Comparison of ENCODE assay signal across 7 cellular contexts in genomic region chr7:73225745-73226144, GRCh38.
A peak's percentile ranks its signal among the peaks of the same experiment; 100 is the strongest.
DNase-seq lines count a peak whose midpoint lies in the region; ATAC-seq and TF ChIP-seq lines count a peak whose summit lies in the region.
"Not testable (repeated sequence)": the region's sequence is repeated elsewhere in the genome, so short reads cannot be mapped to it uniquely, and the experiment has no call there.

No MANE protein-coding gene starts in this region.

- not testable (repeated sequence) for H3K9me3 Mint-ChIP-seq in activated CD4-positive, alpha-beta T cell treated with anti-CD3 and anti-CD28 coated beads, Interleukin-2, amount 10 ng/mL, durations not matched to agents 24 days and 14 days; endodermal cell

- WGBS in endodermal cell (ENCODE audit: insufficient coverage in 1 of 2, insufficient read length in 1 of 2), 2 experiments = 88% methylated on average over 12 of the region's 15 CpGs; no CpG with 5 or more reads in 1 of the 2 experiments

- not testable (repeated sequence) for TF ChIP-seq CTCF in coronary artery (IDR thresholded peaks at IDR 0.05); endodermal cell (conservative IDR thresholded peaks at IDR 0.05); neutrophil (IDR thresholded peaks at IDR 0.05)

- H3K27ac ChIP-seq in coronary artery; endodermal cell (ENCODE audit: low read depth, low read length): not testable (repeated sequence)
- H3K27ac ChIP-seq in neutrophil = peak overlapping the region; percentile 44

- ATAC-seq in left lobe of liver = not testable (repeated sequence)

- intact Hi-C loops in activated CD4-positive, alpha-beta T cell treated with anti-CD3 and anti-CD28 coated beads, Interleukin-2, amount 10 ng/mL, durations not matched to agents 24 days and 14 days (cut with micrococcal nuclease) = not testable (repeated sequence)

- not testable (repeated sequence) for H3K27me3 ChIP-seq in endodermal cell (ENCODE audit: control insufficient read depth, insufficient read depth, low read length, poor library complexity, severe bottlenecking); neutrophil

- H3K9ac ChIP-seq in endodermal cell (ENCODE audit: extremely low read depth, low read length, poor library complexity, severe bottlenecking) = not testable (repeated sequence)

- H3K36me3 Mint-ChIP-seq in activated CD4-positive, alpha-beta T cell treated with anti-CD3 and anti-CD28 coated beads, Interleukin-2, amount 10 ng/mL, durations not matched to agents 24 days and 14 days (ENCODE audit: low read depth); endodermal cell (ENCODE audit: low read depth): not testable (repeated sequence)

- H3K9me3 ChIP-seq in endodermal cell (ENCODE audit: control insufficient read depth, low read length); neutrophil: not testable (repeated sequence)

- not testable (repeated sequence) for H3K4me1 Mint-ChIP-seq in activated CD4-positive, alpha-beta T cell treated with anti-CD3 and anti-CD28 coated beads, Interleukin-2, amount 10 ng/mL, durations not matched to agents 24 days and 14 days; endodermal cell

- DNase-seq in Daoy (ENCODE audit: low read depth) (peak; percentile 0), coronary artery (ENCODE audit: low spot score) (peak; percentile 41), endodermal cell (peak; percentile 16), islet precursor cell (peak; percentile 12), left lobe of liver (ENCODE audit: low spot score) (peak; percentile 24)
- peak; percentile 35 for DNase-seq in activated CD4-positive, alpha-beta T cell treated with anti-CD3 and anti-CD28 coated beads, Interleukin-2, amount 10 ng/mL, durations not matched to agents 24 days and 14 days

- not testable (repeated sequence) for H3K27ac Mint-ChIP-seq in activated CD4-positive, alpha-beta T cell treated with anti-CD3 and anti-CD28 coated beads, Interleukin-2, amount 10 ng/mL, durations not matched to agents 24 days and 14 days; endodermal cell

- not testable (repeated sequence) for H3K36me3 ChIP-seq in endodermal cell (ENCODE audit: control insufficient read depth, insufficient read depth, low read length)
- peaks cover 28% of the 10 kb centered on the region for H3K36me3 ChIP-seq in neutrophil

- not testable (repeated sequence) for H3K27me3 Mint-ChIP-seq in activated CD4-positive, alpha-beta T cell treated with anti-CD3 and anti-CD28 coated beads, Interleukin-2, amount 10 ng/mL, durations not matched to agents 24 days and 14 days; endodermal cell (ENCODE audit: insufficient read depth)

- H3K4me3 ChIP-seq in coronary artery; endodermal cell (ENCODE audit: low read length); neutrophil (ENCODE audit: low read depth in 1 of 2, low read length in 1 of 2): not testable (repeated sequence)

- H3K4me3 Mint-ChIP-seq in activated CD4-positive, alpha-beta T cell treated with anti-CD3 and anti-CD28 coated beads, Interleukin-2, amount 10 ng/mL, durations not matched to agents 24 days and 14 days; endodermal cell: not testable (repeated sequence)

- H3K4me1 ChIP-seq in endodermal cell (ENCODE audit: control insufficient read depth, insufficient read depth, low read length); neutrophil (ENCODE audit: control insufficient read depth in 1 of 2, insufficient read depth in 1 of 2, low read depth in 1 of 2, low read length in 1 of 2): not testable (repeated sequence)
